Comparison of ENCODE assay signal across 1 cellular context in the genomic region with DNA sequence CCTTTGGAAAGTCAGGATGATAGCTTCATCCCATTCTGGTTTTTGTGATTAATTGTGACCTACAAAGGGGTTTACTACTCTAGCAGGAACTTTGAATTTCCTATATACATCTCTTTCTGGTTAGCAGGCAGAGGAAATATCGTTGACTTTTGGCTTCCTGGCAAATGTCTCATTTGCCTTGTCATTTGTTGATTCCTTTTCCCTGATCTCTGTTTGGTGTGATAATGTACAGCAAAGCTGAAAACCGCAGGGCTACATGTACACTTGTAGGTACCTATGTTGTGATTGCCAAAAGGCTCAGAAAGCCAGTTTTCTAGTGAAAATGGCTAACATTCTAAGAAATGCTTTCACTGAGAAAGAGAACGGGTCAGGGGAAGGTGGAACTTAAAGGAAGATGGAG.
TF ChIP-seq lines count a peak whose summit lies in the region.

No MANE protein-coding gene starts in this region.

TF ChIP-seq in GM12878, 131 proteins besides CTCF, POLR2A, EP300 and RAD21 (continued from another document):
- TF ChIP-seq, protein P1, sequence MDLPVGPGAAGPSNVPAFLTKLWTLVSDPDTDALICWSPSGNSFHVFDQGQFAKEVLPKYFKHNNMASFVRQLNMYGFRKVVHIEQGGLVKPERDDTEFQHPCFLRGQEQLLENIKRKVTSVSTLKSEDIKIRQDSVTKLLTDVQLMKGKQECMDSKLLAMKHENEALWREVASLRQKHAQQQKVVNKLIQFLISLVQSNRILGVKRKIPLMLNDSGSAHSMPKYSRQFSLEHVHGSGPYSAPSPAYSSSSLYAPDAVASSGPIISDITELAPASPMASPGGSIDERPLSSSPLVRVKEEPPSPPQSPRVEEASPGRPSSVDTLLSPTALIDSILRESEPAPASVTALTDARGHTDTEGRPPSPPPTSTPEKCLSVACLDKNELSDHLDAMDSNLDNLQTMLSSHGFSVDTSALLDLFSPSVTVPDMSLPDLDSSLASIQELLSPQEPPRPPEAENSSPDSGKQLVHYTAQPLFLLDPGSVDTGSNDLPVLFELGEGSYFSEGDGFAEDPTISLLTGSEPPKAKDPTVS (IDR thresholded peaks at IDR 0.05; ENCODE audit: low read depth, low read length), result no peak
- TF ChIP-seq SREBF2 (IDR thresholded peaks at IDR 0.05; ENCODE audit: low read length) (no peak), TCF3 (IDR thresholded peaks at IDR 0.05; ENCODE audit: borderline replicate concordance, insufficient read depth, low read depth, low read length) (no peak), MEF2B (IDR thresholded peaks at IDR 0.05; ENCODE audit: partially characterized antibody, poor library complexity, severe bottlenecking) (no peak), ZNF207 (IDR thresholded peaks at IDR 0.05; ENCODE audit: borderline replicate concordance) (no peak), IKZF2 (IDR thresholded peaks at IDR 0.05) (no peak), BHLHE40 (IDR thresholded peaks at IDR 0.05; ENCODE audit: borderline replicate concordance in 1 of 2, low read depth in 2 of 2, low read length in 1 of 2) (no peak), CBX3 (IDR thresholded peaks at IDR 0.05; ENCODE audit: borderline replicate concordance, low read depth) (no peak), TAF1 (IDR thresholded peaks at IDR 0.05; ENCODE audit: borderline replicate concordance, low read depth, low read length) (no peak)
- TF ChIP-seq, protein P2, sequence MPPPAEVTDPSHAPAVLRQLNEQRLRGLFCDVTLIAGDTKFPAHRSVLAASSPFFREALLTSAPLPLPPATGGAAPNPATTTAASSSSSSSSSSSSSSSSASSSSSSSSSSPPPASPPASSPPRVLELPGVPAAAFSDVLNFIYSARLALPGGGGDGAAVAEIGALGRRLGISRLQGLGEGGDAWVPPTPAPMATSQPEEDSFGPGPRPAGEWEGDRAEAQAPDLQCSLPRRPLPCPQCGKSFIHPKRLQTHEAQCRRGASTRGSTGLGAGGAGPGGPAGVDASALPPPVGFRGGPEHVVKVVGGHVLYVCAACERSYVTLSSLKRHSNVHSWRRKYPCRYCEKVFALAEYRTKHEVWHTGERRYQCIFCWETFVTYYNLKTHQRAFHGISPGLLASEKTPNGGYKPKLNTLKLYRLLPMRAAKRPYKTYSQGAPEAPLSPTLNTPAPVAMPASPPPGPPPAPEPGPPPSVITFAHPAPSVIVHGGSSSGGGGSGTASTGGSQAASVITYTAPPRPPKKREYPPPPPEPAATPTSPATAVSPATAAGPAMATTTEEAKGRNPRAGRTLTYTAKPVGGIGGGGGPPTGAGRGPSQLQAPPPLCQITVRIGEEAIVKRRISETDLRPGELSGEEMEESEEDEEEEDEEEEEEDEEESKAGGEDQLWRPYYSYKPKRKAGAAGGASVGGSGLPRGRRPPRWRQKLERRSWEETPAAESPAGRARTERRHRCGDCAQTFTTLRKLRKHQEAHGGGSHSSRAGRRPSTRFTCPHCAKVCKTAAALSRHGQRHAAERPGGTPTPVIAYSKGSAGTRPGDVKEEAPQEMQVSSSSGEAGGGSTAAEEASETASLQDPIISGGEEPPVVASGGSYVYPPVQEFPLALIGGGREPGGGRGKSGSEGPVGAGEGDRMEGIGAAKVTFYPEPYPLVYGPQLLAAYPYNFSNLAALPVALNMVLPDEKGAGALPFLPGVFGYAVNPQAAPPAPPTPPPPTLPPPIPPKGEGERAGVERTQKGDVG (CRISPR knock-in tag; IDR thresholded peaks at IDR 0.05), result no peak
- TF ChIP-seq, protein P3, sequence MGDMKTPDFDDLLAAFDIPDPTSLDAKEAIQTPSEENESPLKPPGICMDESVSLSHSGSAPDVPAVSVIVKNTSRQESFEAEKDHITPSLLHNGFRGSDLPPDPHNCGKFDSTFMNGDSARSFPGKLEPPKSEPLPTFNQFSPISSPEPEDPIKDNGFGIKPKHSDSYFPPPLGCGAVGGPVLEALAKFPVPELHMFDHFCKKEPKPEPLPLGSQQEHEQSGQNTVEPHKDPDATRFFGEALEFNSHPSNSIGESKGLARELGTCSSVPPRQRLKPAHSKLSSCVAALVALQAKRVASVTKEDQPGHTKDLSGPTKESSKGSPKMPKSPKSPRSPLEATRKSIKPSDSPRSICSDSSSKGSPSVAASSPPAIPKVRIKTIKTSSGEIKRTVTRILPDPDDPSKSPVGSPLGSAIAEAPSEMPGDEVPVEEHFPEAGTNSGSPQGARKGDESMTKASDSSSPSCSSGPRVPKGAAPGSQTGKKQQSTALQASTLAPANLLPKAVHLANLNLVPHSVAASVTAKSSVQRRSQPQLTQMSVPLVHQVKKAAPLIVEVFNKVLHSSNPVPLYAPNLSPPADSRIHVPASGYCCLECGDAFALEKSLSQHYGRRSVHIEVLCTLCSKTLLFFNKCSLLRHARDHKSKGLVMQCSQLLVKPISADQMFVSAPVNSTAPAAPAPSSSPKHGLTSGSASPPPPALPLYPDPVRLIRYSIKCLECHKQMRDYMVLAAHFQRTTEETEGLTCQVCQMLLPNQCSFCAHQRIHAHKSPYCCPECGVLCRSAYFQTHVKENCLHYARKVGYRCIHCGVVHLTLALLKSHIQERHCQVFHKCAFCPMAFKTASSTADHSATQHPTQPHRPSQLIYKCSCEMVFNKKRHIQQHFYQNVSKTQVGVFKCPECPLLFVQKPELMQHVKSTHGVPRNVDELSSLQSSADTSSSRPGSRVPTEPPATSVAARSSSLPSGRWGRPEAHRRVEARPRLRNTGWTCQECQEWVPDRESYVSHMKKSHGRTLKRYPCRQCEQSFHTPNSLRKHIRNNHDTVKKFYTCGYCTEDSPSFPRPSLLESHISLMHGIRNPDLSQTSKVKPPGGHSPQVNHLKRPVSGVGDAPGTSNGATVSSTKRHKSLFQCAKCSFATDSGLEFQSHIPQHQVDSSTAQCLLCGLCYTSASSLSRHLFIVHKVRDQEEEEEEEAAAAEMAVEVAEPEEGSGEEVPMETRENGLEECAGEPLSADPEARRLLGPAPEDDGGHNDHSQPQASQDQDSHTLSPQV (IDR thresholded peaks at IDR 0.05), result no peak
- TF ChIP-seq, protein P4, sequence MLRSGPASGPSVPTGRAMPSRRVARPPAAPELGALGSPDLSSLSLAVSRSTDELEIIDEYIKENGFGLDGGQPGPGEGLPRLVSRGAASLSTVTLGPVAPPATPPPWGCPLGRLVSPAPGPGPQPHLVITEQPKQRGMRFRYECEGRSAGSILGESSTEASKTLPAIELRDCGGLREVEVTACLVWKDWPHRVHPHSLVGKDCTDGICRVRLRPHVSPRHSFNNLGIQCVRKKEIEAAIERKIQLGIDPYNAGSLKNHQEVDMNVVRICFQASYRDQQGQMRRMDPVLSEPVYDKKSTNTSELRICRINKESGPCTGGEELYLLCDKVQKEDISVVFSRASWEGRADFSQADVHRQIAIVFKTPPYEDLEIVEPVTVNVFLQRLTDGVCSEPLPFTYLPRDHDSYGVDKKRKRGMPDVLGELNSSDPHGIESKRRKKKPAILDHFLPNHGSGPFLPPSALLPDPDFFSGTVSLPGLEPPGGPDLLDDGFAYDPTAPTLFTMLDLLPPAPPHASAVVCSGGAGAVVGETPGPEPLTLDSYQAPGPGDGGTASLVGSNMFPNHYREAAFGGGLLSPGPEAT (IDR thresholded peaks at IDR 0.05; ENCODE audit: low read depth), result no peak
- TF ChIP-seq, protein P5, sequence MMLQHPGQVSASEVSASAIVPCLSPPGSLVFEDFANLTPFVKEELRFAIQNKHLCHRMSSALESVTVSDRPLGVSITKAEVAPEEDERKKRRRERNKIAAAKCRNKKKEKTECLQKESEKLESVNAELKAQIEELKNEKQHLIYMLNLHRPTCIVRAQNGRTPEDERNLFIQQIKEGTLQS (IDR thresholded peaks at IDR 0.05; ENCODE audit: borderline replicate concordance, extremely low read depth, low read depth, low read length), result no peak
